ENCODE assay signal across 1 cellular context in genomic region chr15:84960391-84961113, GRCh38.
TF ChIP-seq lines count a peak whose summit lies in the region.

No MANE protein-coding gene starts in this region.

TF ChIP-seq in IMR-90, 13 proteins besides CTCF, POLR2A, EP300 and RAD21:
- no peak for TF ChIP-seq MXI1 (IDR thresholded peaks at IDR 0.05; ENCODE audit: borderline replicate concordance, low read depth, low read length)
- TF ChIP-seq FOS (IDR thresholded peaks at IDR 0.05; ENCODE audit: low read depth, low read length), result no peak
- no peak for TF ChIP-seq RFX5 (IDR thresholded peaks at IDR 0.05; ENCODE audit: low read depth, low read length)
TF ChIP-seq in IMR-90: peak in this region for 0.
